Comparison of ENCODE assay signal across 1 cellular context in genomic region chr10:3902054-3902808, GRCh38.
TF ChIP-seq lines count a peak whose summit lies in the region.

No MANE protein-coding gene starts in this region.

TF ChIP-seq in GM12878, 131 proteins besides CTCF, POLR2A, EP300 and RAD21 (continued from another document and continues in another):
- TF ChIP-seq REST (IDR thresholded peaks at IDR 0.05; ENCODE audit: low read depth, low read length) (no peak), BCL3 (IDR thresholded peaks at IDR 0.05; ENCODE audit: borderline replicate concordance, insufficient read depth, low read depth, low read length, poor library complexity, severe bottlenecking) (no peak), SKIL (IDR thresholded peaks at IDR 0.05; ENCODE audit: low read depth, poor library complexity, severe bottlenecking) (peak; percentile 94), ELK1 (IDR thresholded peaks at IDR 0.05; ENCODE audit: low read depth, low read length) (no peak), NR2C1 (IDR thresholded peaks at IDR 0.05) (no peak), CUX1 (IDR thresholded peaks at IDR 0.05; ENCODE audit: insufficient replicate concordance, low read depth, low read length) (no peak), RBBP5 (conservative IDR thresholded peaks at IDR 0.05) (no peak), ESRRA (IDR thresholded peaks at IDR 0.05; ENCODE audit: low read length) (no peak), STAT1 (conservative IDR thresholded peaks at IDR 0.05) (no peak), ZBTB11 (CRISPR knock-in tag; IDR thresholded peaks at IDR 0.05) (no peak), HDAC2 (IDR thresholded peaks at IDR 0.05) (no peak), SMARCA5 (IDR thresholded peaks at IDR 0.05) (no peak; the same call in 1 of the 2 replicates), ZNF622 (IDR thresholded peaks at IDR 0.05) (no peak), CEBPB (IDR thresholded peaks at IDR 0.05; ENCODE audit: borderline replicate concordance in 1 of 2, low read depth in 2 of 2, low read length in 2 of 2) (0 out of 4 replicates have a peak, but pooled peaks of 1 of the 2 experiments have one; percentile 73), ZSCAN29 (IDR thresholded peaks at IDR 0.05) (no peak), RUNX3 (IDR thresholded peaks at IDR 0.05; ENCODE audit: low read length) (peak; percentile 63), SIN3A (IDR thresholded peaks at IDR 0.05; ENCODE audit: low read depth, low read length) (no peak), HSF1 (IDR thresholded peaks at IDR 0.05; ENCODE audit: low read depth, low read length) (no peak), SMAD1 (IDR thresholded peaks at IDR 0.05; ENCODE audit: low read depth, partially characterized antibody) (peak; percentile 74), ZNF274 (IDR thresholded peaks at IDR 0.05; ENCODE audit: insufficient read depth, insufficient read length) (no peak), USF2 (IDR thresholded peaks at IDR 0.05; ENCODE audit: borderline replicate concordance, low read depth, low read length) (no peak), PML (IDR thresholded peaks at IDR 0.05; ENCODE audit: low read length) (no peak), SREBF2 (IDR thresholded peaks at IDR 0.05; ENCODE audit: low read length) (no peak), MXI1 (IDR thresholded peaks at IDR 0.05; ENCODE audit: low read depth, low read length) (peak; percentile 78), MEF2B (IDR thresholded peaks at IDR 0.05; ENCODE audit: partially characterized antibody, poor library complexity, severe bottlenecking) (peak; percentile 95), HDGF (IDR thresholded peaks at IDR 0.05) (no peak), IKZF1 (conservative IDR thresholded peaks at IDR 0.05) (peak; percentile 88), EZH2 (IDR thresholded peaks at IDR 0.05; ENCODE audit: borderline replicate concordance, control insufficient read depth, low read depth, low read length) (no peak), BHLHE40 (IDR thresholded peaks at IDR 0.05; ENCODE audit: borderline replicate concordance in 1 of 2, low read depth in 2 of 2, low read length in 1 of 2) (peak; percentile 97 to 99), MYC (IDR thresholded peaks at IDR 0.05; ENCODE audit: insufficient read depth, insufficient read length, insufficient replicate concordance, low read length, severe bottlenecking) (no peak), SREBF1 (IDR thresholded peaks at IDR 0.05; ENCODE audit: low read length) (no peak), ZBTB40 (IDR thresholded peaks at IDR 0.05; ENCODE audit: borderline replicate concordance) (no peak; the same call in 1 of the 2 replicates), CHD2 (IDR thresholded peaks at IDR 0.05; ENCODE audit: borderline replicate concordance, low read depth, low read length) (peak; percentile 89)
